ENCODE assay signal across 1 cellular context in the genomic region with DNA sequence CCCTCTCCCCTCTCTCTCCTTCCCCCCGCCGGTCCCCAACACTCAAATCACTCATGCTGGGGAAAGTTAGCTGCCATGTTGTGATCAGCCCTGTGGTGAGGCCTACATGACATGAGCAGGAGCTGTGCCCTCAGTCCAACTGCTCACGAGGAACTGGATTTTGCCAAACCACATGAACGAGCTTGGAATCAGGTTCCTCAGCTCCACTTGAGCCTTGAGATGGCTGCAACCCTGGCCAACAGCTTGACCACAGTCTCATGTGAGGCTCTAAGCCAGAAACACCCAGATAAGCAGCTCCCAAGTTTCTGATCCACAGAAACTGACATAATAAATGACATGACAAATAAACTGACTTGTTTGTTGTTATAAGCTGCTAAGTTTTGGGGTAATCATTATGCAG.
TF ChIP-seq lines count a peak whose summit lies in the region.

No MANE protein-coding gene starts in this region.

TF ChIP-seq in HEK293, 187 proteins besides CTCF, POLR2A, EP300 and RAD21:
- 0 out of 2 replicates have a peak, but pooled peaks have one; percentile 7 for TF ChIP-seq PRDM6 (tag by site-specific recombination; IDR thresholded peaks at IDR 0.05)
- TF ChIP-seq ZIC2 (tag by site-specific recombination; IDR thresholded peaks at IDR 0.05) = no peak
